In the genomic region with DNA sequence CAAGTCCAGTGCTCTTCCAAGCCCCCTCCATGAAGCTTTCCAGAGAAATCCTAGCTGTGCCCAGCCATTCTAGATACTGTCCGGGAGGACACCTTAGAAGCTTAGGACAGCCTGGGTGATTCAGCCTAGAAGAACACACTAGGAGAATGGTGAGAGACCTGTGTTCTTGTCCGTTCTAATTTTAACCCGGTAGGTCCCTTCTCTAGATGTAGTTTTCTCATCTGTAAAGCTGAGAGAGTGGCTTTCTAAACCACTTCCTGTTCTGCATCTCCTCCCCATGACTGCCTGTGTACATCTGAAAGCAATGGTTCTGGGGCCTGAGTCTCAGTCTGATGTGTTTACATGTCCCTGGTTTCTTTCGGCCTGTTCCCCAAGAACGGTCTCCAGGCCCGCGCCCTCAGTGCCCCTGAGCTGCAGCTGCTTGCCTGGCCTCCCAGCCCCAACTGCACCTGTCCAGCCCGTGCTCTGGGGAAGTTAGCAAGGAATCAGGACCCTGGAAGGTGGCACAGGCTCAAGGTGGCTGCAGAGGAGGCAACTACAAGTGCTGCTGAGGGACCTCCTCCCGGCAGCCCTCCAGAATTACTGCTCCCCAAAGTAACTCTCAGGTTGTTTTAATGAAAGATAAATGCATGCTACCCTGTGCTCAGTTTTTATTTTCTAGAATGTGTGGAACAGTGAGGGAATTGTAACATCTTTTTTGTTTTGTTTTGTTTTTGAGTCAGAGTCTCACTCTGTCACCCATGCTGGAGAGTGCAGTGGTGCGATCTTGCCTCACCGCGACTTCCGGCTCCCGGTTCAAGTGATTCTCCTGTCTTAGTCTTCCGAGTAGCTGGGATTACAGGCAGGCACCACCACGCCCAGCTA, we compare ENCODE assay signal across 8 cellular contexts.
DNase-seq lines count a peak whose midpoint lies in the region; ATAC-seq and TF ChIP-seq lines count a peak whose summit lies in the region.

No MANE protein-coding gene starts in this region.

- DNase-seq in AG08395 (ENCODE audit: low spot score) (peak; percentile 35), GM19240 (ENCODE audit: insufficient read length, low spot score) (peak; percentile 75), NCI-H748 (lab: John Stamatoyannopoulos, UW; ENCODE audit: unreplicated experiment) (no peak), Calu3 (no peak), NCI-H1417 (lab: John Stamatoyannopoulos, UW) (no peak)
- DNase-seq in activated CD4-positive, alpha-beta T cell treated with anti-CD3 and anti-CD28 coated beads, Interleukin-2, amount 10 ng/mL, durations not matched to agents 24 days and 14 days, result peak; percentile 89

- peaks cover 12% of the 10 kb centered on the region for H3K36me3 Mint-ChIP-seq in activated CD4-positive, alpha-beta T cell treated with anti-CD3 and anti-CD28 coated beads, Interleukin-2, amount 10 ng/mL, durations not matched to agents 24 days and 14 days (ENCODE audit: low read depth)
- H3K36me3 Mint-ChIP-seq in Calu3 (ENCODE audit: insufficient read depth, unreplicated experiment), result no peaks in the 10 kb centered on the region

- peak overlapping the region; percentile 94 for H3K27ac Mint-ChIP-seq in activated CD4-positive, alpha-beta T cell treated with anti-CD3 and anti-CD28 coated beads, Interleukin-2, amount 10 ng/mL, durations not matched to agents 24 days and 14 days
- no peak overlapping the region for H3K27ac Mint-ChIP-seq in Calu3 (ENCODE audit: unreplicated experiment)

- peak overlapping the region; percentile 12 for H3K4me3 ChIP-seq in mononuclear cell (ENCODE audit: low read length)

- H3K27me3 Mint-ChIP-seq in activated CD4-positive, alpha-beta T cell treated with anti-CD3 and anti-CD28 coated beads, Interleukin-2, amount 10 ng/mL, durations not matched to agents 24 days and 14 days, result no peaks in the 10 kb centered on the region
- H3K27me3 Mint-ChIP-seq in Calu3 (ENCODE audit: unreplicated experiment), result peaks cover 24% of the 10 kb centered on the region

- peaks cover 10% of the 10 kb centered on the region for H3K9me3 Mint-ChIP-seq in activated CD4-positive, alpha-beta T cell treated with anti-CD3 and anti-CD28 coated beads, Interleukin-2, amount 10 ng/mL, durations not matched to agents 24 days and 14 days
- peaks cover 10% of the 10 kb centered on the region for H3K9me3 Mint-ChIP-seq in Calu3 (ENCODE audit: low read depth, unreplicated experiment)

- CTCF ChIA-PET in Calu3 (lab: Charles Lee), result no interaction called here

- H3K4me1 ChIP-seq in mononuclear cell (ENCODE audit: insufficient read depth, low read length), result peaks cover 72% of the 10 kb centered on the region

- no peaks in the 10 kb centered on the region for H3K9me3 ChIP-seq in mononuclear cell (ENCODE audit: low read depth, low read length)

- H3K4me3 Mint-ChIP-seq in activated CD4-positive, alpha-beta T cell treated with anti-CD3 and anti-CD28 coated beads, Interleukin-2, amount 10 ng/mL, durations not matched to agents 24 days and 14 days, result peak overlapping the region; percentile 68
- H3K4me3 Mint-ChIP-seq in Calu3 (ENCODE audit: low read depth, unreplicated experiment), result no peak overlapping the region

- no TSS peak for BruUV-seq in Calu3 (replicated peaks; lab: Mats Ljungman, UMichigan)

- peak; percentile 87 for ATAC-seq in HG03342 (IDR thresholded peaks at IDR 0.05; ENCODE audit: unreplicated experiment)

- H3K27me3 ChIP-seq in mononuclear cell (ENCODE audit: insufficient read depth, low read length), result no peaks in the 10 kb centered on the region

- H3K4me1 Mint-ChIP-seq in activated CD4-positive, alpha-beta T cell treated with anti-CD3 and anti-CD28 coated beads, Interleukin-2, amount 10 ng/mL, durations not matched to agents 24 days and 14 days, result peaks cover 77% of the 10 kb centered on the region
- H3K4me1 Mint-ChIP-seq in Calu3 (ENCODE audit: low read depth, unreplicated experiment), result no peaks in the 10 kb centered on the region

- no peak for TF ChIP-seq CTCF in Calu3 (IDR thresholded peaks at IDR 0.05; ENCODE audit: unreplicated experiment)

- intact Hi-C loops in activated CD4-positive, alpha-beta T cell treated with anti-CD3 and anti-CD28 coated beads, Interleukin-2, amount 10 ng/mL, durations not matched to agents 24 days and 14 days (cut with micrococcal nuclease), result loop anchor here (1.0 to 10.0 kb wide), 11 partner anchors 11 to 985 kb away; a partner anchor contains a TSS
- intact Hi-C loops in Calu3 (cut with micrococcal nuclease; ENCODE audit: unreplicated experiment), result loop anchor here (5.0 to 10.0 kb wide), 2 partner anchors 132 to 370 kb away; no protein-coding TSS in a partner anchor

Comparison
In these comparisons a context has a peak if more than half of its experiments do, and no peak if none do; other contexts are left out.
1. DNase-seq: peak in AG08395 (single experiment), GM19240 (single experiment) and activated CD4-positive, alpha-beta T cell treated with anti-CD3 and anti-CD28 coated beads, Interleukin-2, amount 10 ng/mL, durations not matched to agents 24 days and 14 days (single experiment); none in NCI-H748 (single experiment), Calu3 (single experiment) and NCI-H1417 (0 of 3).